1 cellular context compared by ENCODE assay signal in genomic region chr10:132593900-132594876, GRCh38.
A peak's percentile ranks its signal among the peaks of the same experiment; 100 is the strongest.
TF ChIP-seq lines count a peak whose summit lies in the region.

No MANE protein-coding gene starts in this region.

TF ChIP-seq in GM12878, 131 proteins besides CTCF, POLR2A, EP300 and RAD21 (continued from another document):
- TF ChIP-seq, protein P1, sequence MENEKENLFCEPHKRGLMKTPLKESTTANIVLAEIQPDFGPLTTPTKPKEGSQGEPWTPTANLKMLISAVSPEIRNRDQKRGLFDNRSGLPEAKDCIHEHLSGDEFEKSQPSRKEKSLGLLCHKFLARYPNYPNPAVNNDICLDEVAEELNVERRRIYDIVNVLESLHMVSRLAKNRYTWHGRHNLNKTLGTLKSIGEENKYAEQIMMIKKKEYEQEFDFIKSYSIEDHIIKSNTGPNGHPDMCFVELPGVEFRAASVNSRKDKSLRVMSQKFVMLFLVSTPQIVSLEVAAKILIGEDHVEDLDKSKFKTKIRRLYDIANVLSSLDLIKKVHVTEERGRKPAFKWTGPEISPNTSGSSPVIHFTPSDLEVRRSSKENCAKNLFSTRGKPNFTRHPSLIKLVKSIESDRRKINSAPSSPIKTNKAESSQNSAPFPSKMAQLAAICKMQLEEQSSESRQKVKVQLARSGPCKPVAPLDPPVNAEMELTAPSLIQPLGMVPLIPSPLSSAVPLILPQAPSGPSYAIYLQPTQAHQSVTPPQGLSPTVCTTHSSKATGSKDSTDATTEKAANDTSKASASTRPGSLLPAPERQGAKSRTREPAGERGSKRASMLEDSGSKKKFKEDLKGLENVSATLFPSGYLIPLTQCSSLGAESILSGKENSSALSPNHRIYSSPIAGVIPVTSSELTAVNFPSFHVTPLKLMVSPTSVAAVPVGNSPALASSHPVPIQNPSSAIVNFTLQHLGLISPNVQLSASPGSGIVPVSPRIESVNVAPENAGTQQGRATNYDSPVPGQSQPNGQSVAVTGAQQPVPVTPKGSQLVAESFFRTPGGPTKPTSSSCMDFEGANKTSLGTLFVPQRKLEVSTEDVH (IDR thresholded peaks at IDR 0.05; ENCODE audit: low read depth, partially characterized antibody): no peak
- peak; percentile 50; the same call in 1 of the 2 replicates for TF ChIP-seq EED (IDR thresholded peaks at IDR 0.05; ENCODE audit: low read depth)
